Comparison of ENCODE assay signal across 9 cellular contexts in the genomic region with DNA sequence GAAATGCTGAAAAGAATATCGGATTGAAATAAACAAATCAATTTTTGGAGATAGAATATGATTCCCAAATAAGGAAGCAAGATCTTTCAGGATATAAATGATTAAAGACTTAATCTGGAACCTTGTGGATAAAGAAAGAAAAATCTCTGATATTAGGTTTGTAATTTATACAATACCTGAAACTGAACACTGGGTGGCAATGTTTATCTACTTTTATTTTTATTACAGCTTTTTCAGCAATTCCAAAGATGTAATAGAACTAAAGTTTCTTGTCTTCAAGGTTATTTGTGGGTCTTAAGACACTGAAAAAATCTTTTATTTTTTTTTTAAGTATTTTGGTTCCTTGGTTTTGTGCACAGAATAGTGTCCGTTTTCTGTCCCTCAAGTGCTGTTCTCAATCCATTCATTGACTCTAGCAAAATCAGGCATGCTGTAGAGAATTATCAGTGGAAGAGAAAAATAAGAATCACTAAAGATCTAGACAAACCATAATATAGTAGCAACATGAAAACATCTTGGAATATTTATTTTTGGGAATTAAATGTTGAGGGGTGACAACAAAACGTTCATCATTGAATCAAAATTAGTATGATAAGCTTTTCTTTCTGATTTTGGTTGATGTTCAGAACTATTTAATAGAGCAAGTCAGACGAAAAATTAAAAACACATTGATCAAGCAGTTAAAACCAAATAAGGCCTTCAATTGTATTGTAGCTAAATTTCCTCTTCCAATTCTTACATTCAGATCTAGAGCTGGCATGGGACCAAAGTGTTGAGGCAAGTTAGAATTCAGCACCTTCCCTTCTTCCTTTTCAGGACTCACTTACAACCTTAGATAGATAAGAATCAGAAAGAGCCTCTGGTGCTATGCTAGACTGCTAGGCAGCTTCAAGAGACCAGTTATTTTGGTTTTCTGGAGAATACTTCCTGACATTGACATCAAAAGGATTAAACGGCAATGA.
DNase-seq lines count a peak whose midpoint lies in the region; ATAC-seq and TF ChIP-seq lines count a peak whose summit lies in the region.
"Had no signal": no experiment of that assay in that cellular context is flagged by ENCODE, and none has a peak within 500 bp of the region (broad histone marks: within the 10 kb centered on the region; RNA-seq: fewer than 3 reads in every experiment).

No MANE protein-coding gene starts in this region.

- H3K9me3 Mint-ChIP-seq in HFFc6, result peaks cover 2% of the 10 kb centered on the region; the same call in 1 of the 2 replicates

- POLR2A ChIA-PET in BJ (lab: Charles Lee), result no interaction called here
- POLR2A ChIA-PET in PC-9 (lab: Charles Lee; ENCODE audit: unreplicated experiment), result interaction anchor here (0.5 to 0.6 kb wide), 2 partner anchors 203 to 417 kb away, joined by 3 to 4 read pairs; no protein-coding TSS in a partner anchor

- BruUV-seq in PC-9 (replicated peaks; lab: Mats Ljungman, UMichigan), result no TSS peak

- no peak overlapping the region for H2AFZ ChIP-seq in PC-9

- TF ChIP-seq POLR2A in upper lobe of left lung (IDR thresholded peaks at IDR 0.05), result no peak

- H3K79me2 ChIP-seq in PC-9 (ENCODE audit: low read depth), result no peaks in the 10 kb centered on the region

- TF ChIP-seq CTCF in BJ (IDR thresholded peaks at IDR 0.05; ENCODE audit: insufficient read depth, low read depth, low read length), result peak; percentile 13; the same call in 1 of the 2 replicates
- peak; percentile 75 for TF ChIP-seq CTCF in HFFc6 (IDR thresholded peaks at IDR 0.05)
- peak; percentile 71 for TF ChIP-seq CTCF in PC-9 (conservative IDR thresholded peaks at IDR 0.05)
- TF ChIP-seq CTCF in upper lobe of left lung (IDR thresholded peaks at IDR 0.05), result peak in 2 of 6 experiments; percentile 11 to 26

- H3K4me3 Mint-ChIP-seq in HFFc6, result no peak overlapping the region
- H3K4me3 Mint-ChIP-seq: activated naive CD8-positive, alpha-beta T cell had no signal

- H3K4me3 ChIP-seq in BJ (ENCODE audit: low read depth, low read length), result no peak overlapping the region
- no peak overlapping the region for H3K4me3 ChIP-seq in PC-9
- H3K4me3 ChIP-seq in upper lobe of left lung, result no peak overlapping the region

- no peak for ATAC-seq in upper lobe of left lung (ENCODE audit: low FRiP score in 2 of 2)
- ATAC-seq in GM19455 (IDR thresholded peaks at IDR 0.05; ENCODE audit: unreplicated experiment), result no peak

- no peaks in the 10 kb centered on the region for H4K20me1 ChIP-seq in PC-9 (ENCODE audit: insufficient read depth)

- intact Hi-C loops in PC-9 (cut with micrococcal nuclease; ENCODE audit: unreplicated experiment), result loop anchor here (1.0 kb wide), 1 partner anchor 238 kb away; no protein-coding TSS in a partner anchor

- CTCF ChIA-PET in BJ (lab: Yijun Ruan, JAX) (interaction anchor here (0.6 kb wide), 1 partner anchor 38 kb away, joined by 4 read pairs; no protein-coding TSS in a partner anchor), PC-9 (lab: Charles Lee) (interaction anchor here (0.6 kb wide), 1 partner anchor 1065 kb away, joined by 3 read pairs; no protein-coding TSS in a partner anchor)

- H3K4me1 ChIP-seq in PC-9 (replicated peaks; ENCODE audit: insufficient read depth) (no peaks in the 10 kb centered on the region), upper lobe of left lung (no peaks in the 10 kb centered on the region)

- no peaks in the 10 kb centered on the region for H3F3A ChIP-seq in PC-9 (ENCODE audit: insufficient read depth, low read depth)

- H3K27me3 Mint-ChIP-seq in HFFc6 (ENCODE audit: insufficient read depth), result no peaks in the 10 kb centered on the region; the same call in 1 of the 2 replicates
- H3K27me3 Mint-ChIP-seq: activated naive CD8-positive, alpha-beta T cell had no signal

- H3K36me3 Mint-ChIP-seq in HFFc6 (ENCODE audit: low read depth), result no peaks in the 10 kb centered on the region
- H3K36me3 Mint-ChIP-seq: activated naive CD8-positive, alpha-beta T cell had no signal

- H3K27ac ChIP-seq in PC-9 (no peak overlapping the region), upper lobe of left lung (no peak overlapping the region)

- no peak for TF ChIP-seq EP300 in upper lobe of left lung (IDR thresholded peaks at IDR 0.05)

- WGBS in upper lobe of left lung, 2 donors, result 50 to 53% methylated on average over 5 of the region's 5 CpGs

- H3K9me2 ChIP-seq in PC-9 (ENCODE audit: insufficient read depth), result no peaks in the 10 kb centered on the region

- no peak overlapping the region for H3K4me2 ChIP-seq in PC-9

- H3K27me3 ChIP-seq in BJ (ENCODE audit: control insufficient read depth, insufficient read depth, low read length) (no peaks in the 10 kb centered on the region), PC-9 (ENCODE audit: insufficient read depth, low read depth) (no peaks in the 10 kb centered on the region), upper lobe of left lung (no peaks in the 10 kb centered on the region)

- H3K4me1 Mint-ChIP-seq in HFFc6 (ENCODE audit: low read depth), result no peaks in the 10 kb centered on the region

- H3K27ac Mint-ChIP-seq in HFFc6, result no peak overlapping the region
- H3K27ac Mint-ChIP-seq: activated naive CD8-positive, alpha-beta T cell had no signal

- no peaks in the 10 kb centered on the region for H3K36me3 ChIP-seq in BJ (ENCODE audit: control insufficient read depth, insufficient read depth, low read length)
- no peaks in the 10 kb centered on the region for H3K36me3 ChIP-seq in PC-9 (ENCODE audit: low read depth)
- H3K36me3 ChIP-seq in upper lobe of left lung, result no peaks in the 10 kb centered on the region

- DNase-seq in BJ (ENCODE audit: low read depth) (no peak), HFFc6 (no peak), PC-9 (no peak), glomerular endothelial cell (ENCODE audit: extremely low read depth, low read depth, low spot score) (peak; percentile 3), NCI-H510A (lab: John Stamatoyannopoulos, UW) (no peak), amniotic stem cell (lab: John Stamatoyannopoulos, UW) (no peak), upper lobe of left lung (no peak)

- H3K9me3 ChIP-seq in PC-9 (ENCODE audit: insufficient read depth, low read depth) (no peaks in the 10 kb centered on the region), upper lobe of left lung (no peaks in the 10 kb centered on the region)
